11 cellular contexts compared by ENCODE assay signal in the genomic region with DNA sequence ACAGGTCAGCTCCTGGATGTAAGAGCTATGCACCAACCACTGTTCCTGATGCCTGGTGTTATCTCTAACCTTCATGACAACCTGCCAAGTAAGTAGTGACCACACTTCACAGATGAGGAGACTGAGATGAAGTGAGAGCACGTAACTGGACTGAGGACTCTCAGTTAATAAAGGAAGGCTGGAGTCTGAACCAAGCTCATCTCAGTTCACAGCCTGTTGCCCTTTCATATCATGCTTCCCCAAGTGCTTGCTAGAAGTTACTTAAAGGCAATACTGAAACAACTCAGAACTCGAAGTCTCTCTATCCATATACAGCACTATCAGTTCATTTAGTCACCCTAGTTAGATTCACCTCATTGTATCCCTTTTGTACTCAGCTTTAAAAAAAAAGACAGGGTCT.
A peak's percentile ranks its signal among the peaks of the same experiment; 100 is the strongest.
DNase-seq lines count a peak whose midpoint lies in the region; ATAC-seq, FAIRE-seq and TF ChIP-seq lines count a peak whose summit lies in the region.
"Had no signal": no experiment of that assay in that cellular context is flagged by ENCODE, and none has a peak within 500 bp of the region (broad histone marks: within the 10 kb centered on the region; RNA-seq: fewer than 3 reads in every experiment).

No MANE protein-coding gene starts in this region.

- H3K36me3 ChIP-seq in WERI-Rb-1 = no peaks in the 10 kb centered on the region; the same call in 1 of the 2 replicates

- no peak for DNase-seq in A549 (ENCODE audit: low read depth in 1 of 2, low spot score in 1 of 2)
- no peak for DNase-seq in H54 (ENCODE audit: insufficient read length, low spot score)
- no peak for DNase-seq in WERI-Rb-1
- no peak for DNase-seq in NCI-H2227 treated with DMSO at 0.1 percent for 48 hours (lab: John Stamatoyannopoulos, UW)
- DNase-seq in NCI-H226 = no peak
- DNase-seq in putamen (ENCODE audit: low spot score) = no peak
- DNase-seq: activated naive CD8-positive, alpha-beta T cell treated with anti-CD3 and anti-CD28 coated beads, Interleukin-2, amount 10 ng/mL, durations not matched to agents 7 days and 5 days; endodermal cell; NCI-H187 treated with DMSO at 0.1 percent for 48 hours had no signal

- no peaks in the 10 kb centered on the region for H3K9me3 ChIP-seq in A549
- no peaks in the 10 kb centered on the region for H3K9me3 ChIP-seq in WERI-Rb-1 (ENCODE audit: severe bottlenecking)

- POLR2A ChIA-PET in A549 (lab: Yijun Ruan, JAX) = no interaction called here

- H3K4me3 ChIP-seq in A549 (no peak overlapping the region), WERI-Rb-1 (ENCODE audit: low read depth, low read length) (no peak overlapping the region)

- CTCF ChIA-PET in A549 (lab: Yijun Ruan, JAX) = interaction anchor here (1.8 to 3.5 kb wide), 3 partner anchors 8 to 223 kb away, joined by 8 to 14 read pairs (median 12); no protein-coding TSS in a partner anchor

- TF ChIP-seq POLR2A in A549 (IDR thresholded peaks at IDR 0.05; ENCODE audit: low read length) (no peak), H54 (IDR thresholded peaks at IDR 0.05; ENCODE audit: low read depth, low read length) (no peak)

- H3K27ac ChIP-seq in A549 = no peak overlapping the region; a peak in 1 of 6 replicates
- H3K27ac ChIP-seq in WERI-Rb-1 = no peak overlapping the region

- FAIRE-seq in A549 (lab: Jason Lieb, UNC) (no peak), H54 (lab: Jason Lieb, UNC) (peak; percentile 15)

- 0 out of 3 replicates have a peak overlapping the region, but pooled peaks have one; percentile 36 for H3K4me2 ChIP-seq in A549

- H3K27me3 ChIP-seq in WERI-Rb-1 (ENCODE audit: insufficient read depth, low read depth, severe bottlenecking) = no peaks in the 10 kb centered on the region

- ATAC-seq in A549 (no peak), GM18870 (IDR thresholded peaks at IDR 0.05; ENCODE audit: unreplicated experiment) (peak; percentile 78), HG03378 (IDR thresholded peaks at IDR 0.05; ENCODE audit: unreplicated experiment) (peak; percentile 54)

- TF ChIP-seq CTCF in A549 (IDR thresholded peaks at IDR 0.05) (no peak), WERI-Rb-1 (IDR thresholded peaks at IDR 0.05; ENCODE audit: low read depth, low read length) (no peak)

- WGBS in A549 (ENCODE audit: missing lambda C conversion rate) = 89% methylated on average over 2 of the region's 2 CpGs

- no peak for TF ChIP-seq EP300 in A549 (IDR thresholded peaks at IDR 0.05)

- no peak for TF ChIP-seq RAD21 in A549 (conservative IDR thresholded peaks at IDR 0.05 in 1 of 2, IDR thresholded peaks at IDR 0.05 in 1 of 2)

- peaks cover 20% of the 10 kb centered on the region for H3K4me1 ChIP-seq in A549

TF ChIP-seq in A549, 52 proteins besides CTCF, POLR2A, EP300 and RAD21:
- TF ChIP-seq HES2 (IDR thresholded peaks at IDR 0.05) (no peak), ESRRA (IDR thresholded peaks at IDR 0.05; ENCODE audit: borderline replicate concordance, low read length) (no peak), EHF (CRISPR knock-in tag; IDR thresholded peaks at IDR 0.05) (no peak), POLR2AphosphoS2 (conservative IDR thresholded peaks at IDR 0.05; ENCODE audit: low read length) (no peak), HOXA7 (CRISPR knock-in tag; IDR thresholded peaks at IDR 0.05) (no peak), HEYL (CRISPR knock-in tag; IDR thresholded peaks at IDR 0.05) (no peak), NR3C1 (IDR thresholded peaks at IDR 0.05) (no peak), HOXB5 (CRISPR knock-in tag; IDR thresholded peaks at IDR 0.05) (no peak), HOXB13 (CRISPR knock-in tag; IDR thresholded peaks at IDR 0.05; ENCODE audit: low read depth) (no peak), FOSB (CRISPR knock-in tag; IDR thresholded peaks at IDR 0.05) (no peak), ZNF302 (CRISPR knock-in tag; IDR thresholded peaks at IDR 0.05) (no peak), SMC3 (IDR thresholded peaks at IDR 0.05) (no peak)
- TF ChIP-seq, protein P1, sequence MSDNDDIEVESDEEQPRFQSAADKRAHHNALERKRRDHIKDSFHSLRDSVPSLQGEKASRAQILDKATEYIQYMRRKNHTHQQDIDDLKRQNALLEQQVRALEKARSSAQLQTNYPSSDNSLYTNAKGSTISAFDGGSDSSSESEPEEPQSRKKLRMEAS (IDR thresholded peaks at IDR 0.05) = no peak

Comparison
In these comparisons a context has a peak if more than half of its experiments do, and no peak if none do; other contexts are left out.
1. ATAC-seq: peak in GM18870 (single experiment) and HG03378 (single experiment); none in A549 (0 of 2).